In genomic region chr9:26863074-26863473, GRCh38 we compare ENCODE assay signal across 11 cellular contexts. TPM values are rescaled to one million over a fixed set of nuclear protein-coding genes. Genes with fewer than 3 reads are reported as not detected.
DNase-seq lines count a peak whose midpoint lies in the region; ATAC-seq, FAIRE-seq and TF ChIP-seq lines count a peak whose summit lies in the region.
"Had no signal": no experiment of that assay in that cellular context is flagged by ENCODE, and none has a peak within 500 bp of the region (broad histone marks: within the 10 kb centered on the region; RNA-seq: fewer than 3 reads in every experiment).

No MANE protein-coding gene starts in this region.

- no peak overlapping the region for H3K27ac ChIP-seq in astrocyte (ENCODE audit: low read depth, low read length)

- H3K36me3 ChIP-seq in astrocyte (ENCODE audit: insufficient read depth, low read length): no peaks in the 10 kb centered on the region

- no peak overlapping the region for H3K27ac Mint-ChIP-seq in astrocyte (ENCODE audit: unreplicated experiment)

- H4K20me1 ChIP-seq in astrocyte (ENCODE audit: insufficient read depth, low read length): no peaks in the 10 kb centered on the region

- no peak for FAIRE-seq in astrocyte (lab: Jason Lieb, UNC)

- no peaks in the 10 kb centered on the region for H3K27me3 Mint-ChIP-seq in astrocyte (ENCODE audit: low read depth, unreplicated experiment)
- H3K27me3 Mint-ChIP-seq: naive thymus-derived CD8-positive, alpha-beta T cell had no signal

- H3K9me3 Mint-ChIP-seq in astrocyte (ENCODE audit: unreplicated experiment): no peaks in the 10 kb centered on the region
- H3K9me3 Mint-ChIP-seq: naive thymus-derived CD8-positive, alpha-beta T cell had no signal

- ATAC-seq in HG02798 (IDR thresholded peaks at IDR 0.05; ENCODE audit: poor library complexity, unreplicated experiment) (peak; percentile 42), left lobe of liver (peak; percentile 66), GM21786 (IDR thresholded peaks at IDR 0.05; ENCODE audit: unreplicated experiment) (no peak), GM18858 (IDR thresholded peaks at IDR 0.05; ENCODE audit: unreplicated experiment) (no peak), left cardiac atrium (no peak)
- ATAC-seq: naive thymus-derived CD8-positive, alpha-beta T cell had no signal

- no peak overlapping the region for H3K4me3 Mint-ChIP-seq in astrocyte (ENCODE audit: unreplicated experiment)
- H3K4me3 Mint-ChIP-seq: naive thymus-derived CD8-positive, alpha-beta T cell had no signal

- no peaks in the 10 kb centered on the region for H3K27me3 ChIP-seq in astrocyte (ENCODE audit: insufficient read depth, low read length)

- no peaks in the 10 kb centered on the region for H3K4me1 ChIP-seq in astrocyte (ENCODE audit: insufficient read depth, low read length)
- H3K4me1 ChIP-seq: HAP-1 had no signal

- H3K4me2 ChIP-seq in astrocyte (ENCODE audit: low read length): no peak overlapping the region

- intact Hi-C loops in left cardiac atrium (cut with DNase I): no loop called here

- no peaks in the 10 kb centered on the region for H3K4me1 Mint-ChIP-seq in astrocyte (ENCODE audit: low read depth, unreplicated experiment)

- no peak overlapping the region for H2AFZ ChIP-seq in astrocyte (ENCODE audit: low read depth, low read length)

- H3K79me2 ChIP-seq in astrocyte (ENCODE audit: insufficient read depth, low read length): no peaks in the 10 kb centered on the region

- H3K9ac ChIP-seq in astrocyte (ENCODE audit: low read length): no peak overlapping the region

- peak; percentile 25 for TF ChIP-seq CTCF in astrocyte (IDR thresholded peaks at IDR 0.05; ENCODE audit: insufficient read depth, low read depth, low read length)

- H3K36me3 Mint-ChIP-seq in astrocyte (ENCODE audit: low read depth, unreplicated experiment): no peaks in the 10 kb centered on the region

- H3K9me3 ChIP-seq in astrocyte (ENCODE audit: insufficient read depth, low read depth, low read length): no peaks in the 10 kb centered on the region
- H3K9me3 ChIP-seq: HAP-1 had no signal

- H3K4me3 ChIP-seq in astrocyte (ENCODE audit: insufficient read depth, low read depth, low read length): no peak overlapping the region
- H3K4me3 ChIP-seq: HAP-1 had no signal

- peak; percentile 10 for DNase-seq in AG20443 (ENCODE audit: low spot score)
- DNase-seq in astrocyte (ENCODE audit: low read depth): no peak
- no peak for DNase-seq in left lobe of liver (ENCODE audit: low spot score)
- DNase-seq in CD1c-positive myeloid dendritic cell (ENCODE audit: extremely low spot score): no peak
- DNase-seq in left cardiac atrium: no peak
- DNase-seq: naive thymus-derived CD8-positive, alpha-beta T cell; NCI-H1105 had no signal

RNA-seq across cellular contexts. Expression of gene CAAP1, which starts 29.5 kb away (rescaled TPM):
- total RNA-seq in astrocyte: 16.3 and 16.7 TPM in 2 replicates
- total RNA-seq in left lobe of liver: 10.5 TPM
- 10 to 100 TPM in 1 of 2 donors, 1 to 10 TPM in 1; 7.4 to 12.0 TPM for total RNA-seq in left cardiac atrium

Comparison
In these comparisons a context has a peak if more than half of its experiments do, and no peak if none do; other contexts are left out.
1. ATAC-seq: peak in HG02798 (single experiment) and left lobe of liver (single experiment); none in GM21786 (single experiment), GM18858 (single experiment) and left cardiac atrium (0 of 2).